Comparison of ENCODE assay signal across 19 cellular contexts in genomic region chr20:63155266-63156165, GRCh38.
DNase-seq lines count a peak whose midpoint lies in the region; ATAC-seq and TF ChIP-seq lines count a peak whose summit lies in the region.
"Had no signal": no experiment of that assay in that cellular context is flagged by ENCODE, and none has a peak within 500 bp of the region (broad histone marks: within the 10 kb centered on the region; RNA-seq: fewer than 3 reads in every experiment).

No MANE protein-coding gene starts in this region.

- no peaks in the 10 kb centered on the region for H3K4me1 Mint-ChIP-seq in CD14-positive monocyte
- H3K4me1 Mint-ChIP-seq in natural killer cell treated with Interleukin-12 subunit alpha and Interleukin-12 subunit beta and Interleukin-15 and Interleukin-18, amount 100 ng/mL, for 72 hours (ENCODE audit: low read depth in 2 of 2), result peaks cover 0 to 2% of the 10 kb centered on the region in 2 donors

- 49% methylated on average over 9 of the region's 15 CpGs for WGBS in right lobe of liver (ENCODE audit: insufficient coverage, low coverage, low lambda C conversion rate, missing lambda C conversion rate)
- 33 to 45% (median 41%) methylated on average over 14 to 15 of the region's 15 CpGs for WGBS in psoas muscle, 3 donors

- H3K4me3 Mint-ChIP-seq in CD14-positive monocyte, result no peak overlapping the region
- H3K4me3 Mint-ChIP-seq in natural killer cell treated with Interleukin-12 subunit alpha and Interleukin-12 subunit beta and Interleukin-15 and Interleukin-18, amount 100 ng/mL, for 72 hours, result no peak overlapping the region

- H3K27ac ChIP-seq in BLaER1 (peak overlapping the region; percentile 93), right lobe of liver (no peak overlapping the region), psoas muscle (no peak overlapping the region)
- H3K27ac ChIP-seq: SK-N-MC had no signal

- H3K4me1 ChIP-seq in BLaER1 (peaks cover 90% of the 10 kb centered on the region), right lobe of liver (no peaks in the 10 kb centered on the region), psoas muscle (peaks cover 22% of the 10 kb centered on the region)

- intact Hi-C loops in CD14-positive monocyte (cut with micrococcal nuclease) (no loop called here), right lobe of liver (cut with DNase I) (no loop called here), psoas muscle (cut with DNase I) (no loop called here)

- no peaks in the 10 kb centered on the region for H3K36me3 Mint-ChIP-seq in CD14-positive monocyte
- no peaks in the 10 kb centered on the region for H3K36me3 Mint-ChIP-seq in natural killer cell treated with Interleukin-12 subunit alpha and Interleukin-12 subunit beta and Interleukin-15 and Interleukin-18, amount 100 ng/mL, for 72 hours

- H3K36me3 ChIP-seq in BLaER1 (no peaks in the 10 kb centered on the region), right lobe of liver (no peaks in the 10 kb centered on the region), psoas muscle (ENCODE audit: insufficient read depth in 1 of 2, low read depth in 1 of 2) (no peaks in the 10 kb centered on the region)

- TF ChIP-seq CTCF in CD14-positive monocyte (IDR thresholded peaks at IDR 0.05) (no peak), right lobe of liver (IDR thresholded peaks at IDR 0.05) (no peak), psoas muscle (IDR thresholded peaks at IDR 0.05) (no peak)

- H3K4me2 ChIP-seq in BLaER1, result peak overlapping the region; percentile 96

- H3K4me3 ChIP-seq in BLaER1, result peak overlapping the region; percentile 55
- no peak overlapping the region for H3K4me3 ChIP-seq in right lobe of liver
- H3K4me3 ChIP-seq in psoas muscle, result no peak overlapping the region
- H3K4me3 ChIP-seq: SK-N-MC had no signal

- DNase-seq in CD14-positive monocyte (ENCODE audit: low spot score), result peak; percentile 38
- peak in 2 of 3 donors; percentile 3 to 40 for DNase-seq in right lobe of liver
- peak; percentile 3 to 33 for DNase-seq in psoas muscle
- DNase-seq in natural killer cell treated with Interleukin-12 subunit alpha and Interleukin-12 subunit beta and Interleukin-15 and Interleukin-18, amount 100 ng/mL, for 72 hours (ENCODE audit: low spot score), result no peak
- no peak for DNase-seq in cerebellar nuclear complex (lab: John Stamatoyannopoulos, UW)
- DNase-seq in HUDEP-2 (lab: John Stamatoyannopoulos, UW; ENCODE audit: unreplicated experiment in 76 of 76), result no peak
- DNase-seq: C1 segment of cervical spinal cord, DMS79, Karpas-422, MV-4-11, NCI-H1105 treated with DMSO at 0.1 percent for 48 hours, NCI-H1694 treated with DMSO at 0.1 percent for 48 hours, NCI-H2081 treated with DMSO at 0.1 percent for 48 hours, NCI-H446 treated with DMSO at 0.1 percent for 48 hours, NCI-H526 treated with DMSO at 0.1 percent for 48 hours, SHP77 treated with DMSO at 0.1 percent for 48 hours had no signal

- H4K20me1 ChIP-seq in BLaER1, result no peaks in the 10 kb centered on the region

- no peak for TF ChIP-seq POLR2A in right lobe of liver (IDR thresholded peaks at IDR 0.05)

- H3K27ac Mint-ChIP-seq in CD14-positive monocyte, result no peak overlapping the region
- no peak overlapping the region for H3K27ac Mint-ChIP-seq in natural killer cell treated with Interleukin-12 subunit alpha and Interleukin-12 subunit beta and Interleukin-15 and Interleukin-18, amount 100 ng/mL, for 72 hours

- H3K9me3 ChIP-seq in BLaER1 (no peaks in the 10 kb centered on the region; the same call in 1 of the 2 replicates), right lobe of liver (no peaks in the 10 kb centered on the region), psoas muscle (no peaks in the 10 kb centered on the region)

- peaks cover 0 to 3% (median 0%) of the 10 kb centered on the region in 7 donors for H3K9me3 Mint-ChIP-seq in CD14-positive monocyte
- no peaks in the 10 kb centered on the region for H3K9me3 Mint-ChIP-seq in natural killer cell treated with Interleukin-12 subunit alpha and Interleukin-12 subunit beta and Interleukin-15 and Interleukin-18, amount 100 ng/mL, for 72 hours

- peak overlapping the region; percentile 79 for H3K9ac ChIP-seq in BLaER1

- ATAC-seq in right lobe of liver (no peak), psoas muscle (peak in 1 of 4 donors; percentile 9)
- ATAC-seq in natural killer cell treated with Interleukin-12 subunit alpha and Interleukin-12 subunit beta and Interleukin-15 and Interleukin-18, amount 100 ng/mL, for 72 hours, result no peak
- ATAC-seq: HCT116 had no signal

- H3K27me3 ChIP-seq in BLaER1 (no peaks in the 10 kb centered on the region), right lobe of liver (no peaks in the 10 kb centered on the region), psoas muscle (ENCODE audit: insufficient read depth in 3 of 3, low read length in 2 of 3) (peaks cover 0 to 51% (median 14%) of the 10 kb centered on the region in 3 donors)

- peaks cover 2 to 18% (median 12%) of the 10 kb centered on the region in 3 donors for H3K27me3 Mint-ChIP-seq in CD14-positive monocyte (ENCODE audit: low read depth in 3 of 3)
- peaks cover 0 to 4% of the 10 kb centered on the region in 2 donors for H3K27me3 Mint-ChIP-seq in natural killer cell treated with Interleukin-12 subunit alpha and Interleukin-12 subunit beta and Interleukin-15 and Interleukin-18, amount 100 ng/mL, for 72 hours

Comparison
In these comparisons a context has a peak if more than half of its experiments do, and no peak if none do; other contexts are left out.
1. DNase-seq: peak in CD14-positive monocyte (single experiment), right lobe of liver (2 of 3) and psoas muscle (2 of 2); none in natural killer cell treated with Interleukin-12 subunit alpha and Interleukin-12 subunit beta and Interleukin-15 and Interleukin-18, amount 100 ng/mL, for 72 hours (single experiment), cerebellar nuclear complex (0 of 2) and HUDEP-2 (0 of 76).